ENCODE assay signal across 3 cellular contexts in the genomic region with DNA sequence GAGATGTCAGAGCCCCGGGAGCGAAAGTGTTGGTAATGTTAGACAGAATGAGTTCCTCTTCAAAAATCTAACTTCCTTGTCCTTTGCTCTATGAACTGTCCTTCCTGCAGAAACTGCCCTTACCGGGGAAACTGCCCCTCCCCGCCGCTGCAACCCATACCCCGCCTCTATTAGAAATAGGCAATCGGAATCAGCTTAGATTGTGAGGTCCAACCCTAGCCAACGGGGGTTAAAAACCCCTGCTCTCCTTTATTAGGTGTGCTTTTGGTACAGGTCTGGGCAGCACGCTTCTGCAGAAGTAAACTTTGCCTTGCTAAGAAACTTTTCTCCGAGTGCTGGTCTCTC.
A peak's percentile ranks its signal among the peaks of the same experiment; 100 is the strongest.
TF ChIP-seq lines count a peak whose summit lies in the region.

No MANE protein-coding gene starts in this region.

TF ChIP-seq in A549, 52 proteins besides CTCF, POLR2A, EP300 and RAD21:
- TF ChIP-seq CHD2 (IDR thresholded peaks at IDR 0.05; ENCODE audit: low read length, partially characterized antibody) (no peak), GATA3 (IDR thresholded peaks at IDR 0.05; ENCODE audit: borderline replicate concordance) (0 out of 2 replicates have a peak, but pooled peaks have one; percentile 6)

TF ChIP-seq in K562, 482 proteins besides CTCF, POLR2A, EP300 and RAD21:
- TF ChIP-seq ZNF282 (CRISPR knock-in tag; IDR thresholded peaks at IDR 0.05) = no peak
- TF ChIP-seq SUPT5H (IDR thresholded peaks at IDR 0.05) = no peak; the same call in 1 of the 2 replicates
- no peak for TF ChIP-seq SRSF9 (IDR thresholded peaks at IDR 0.05; ENCODE audit: borderline replicate concordance, low read depth, low read length)
- TF ChIP-seq ARID1B (IDR thresholded peaks at IDR 0.05) = no peak
- TF ChIP-seq, protein P1, sequence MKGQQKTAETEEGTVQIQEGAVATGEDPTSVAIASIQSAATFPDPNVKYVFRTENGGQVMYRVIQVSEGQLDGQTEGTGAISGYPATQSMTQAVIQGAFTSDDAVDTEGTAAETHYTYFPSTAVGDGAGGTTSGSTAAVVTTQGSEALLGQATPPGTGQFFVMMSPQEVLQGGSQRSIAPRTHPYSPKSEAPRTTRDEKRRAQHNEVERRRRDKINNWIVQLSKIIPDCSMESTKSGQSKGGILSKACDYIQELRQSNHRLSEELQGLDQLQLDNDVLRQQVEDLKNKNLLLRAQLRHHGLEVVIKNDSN (CRISPR knock-in tag; IDR thresholded peaks at IDR 0.05) = no peak
- TF ChIP-seq GTF2E2 (tag; IDR thresholded peaks at IDR 0.05) = 0 out of 2 replicates have a peak, but pooled peaks have one; percentile 23
- TF ChIP-seq ZNF561 (CRISPR knock-in tag; conservative IDR thresholded peaks at IDR 0.05) = 0 out of 2 replicates have a peak, but pooled peaks have one; percentile 30
- TF ChIP-seq GATAD2A (IDR thresholded peaks at IDR 0.05) = no peak
- TF ChIP-seq ZFX (CRISPR knock-in tag; IDR thresholded peaks at IDR 0.05) = peak; percentile 25; the same call in 1 of the 2 replicates
- 0 out of 2 replicates have a peak, but pooled peaks have one; percentile 4 for TF ChIP-seq CBX1 (IDR thresholded peaks at IDR 0.05; ENCODE audit: low read depth)
- no peak for TF ChIP-seq TRIM28 (IDR thresholded peaks at IDR 0.05)
- TF ChIP-seq CLOCK (CRISPR knock-in tag; IDR thresholded peaks at IDR 0.05; ENCODE audit: borderline replicate concordance) = no peak

TF ChIP-seq in neural cell, 6 proteins besides CTCF, POLR2A, EP300 and RAD21:
- TF ChIP-seq MXI1 (conservative IDR thresholded peaks at IDR 0.05; ENCODE audit: poor library complexity, severe bottlenecking) (no peak), TAF1 (IDR thresholded peaks at IDR 0.05; ENCODE audit: low read depth) (no peak), POLR2AphosphoS5 (IDR thresholded peaks at IDR 0.05) (no peak), SMC3 (conservative IDR thresholded peaks at IDR 0.05; ENCODE audit: poor library complexity) (no peak), EZH2 (IDR thresholded peaks at IDR 0.05; ENCODE audit: borderline replicate concordance, insufficient read depth, low read length, poor library complexity, severe bottlenecking) (no peak)
- TF ChIP-seq, protein P2, sequence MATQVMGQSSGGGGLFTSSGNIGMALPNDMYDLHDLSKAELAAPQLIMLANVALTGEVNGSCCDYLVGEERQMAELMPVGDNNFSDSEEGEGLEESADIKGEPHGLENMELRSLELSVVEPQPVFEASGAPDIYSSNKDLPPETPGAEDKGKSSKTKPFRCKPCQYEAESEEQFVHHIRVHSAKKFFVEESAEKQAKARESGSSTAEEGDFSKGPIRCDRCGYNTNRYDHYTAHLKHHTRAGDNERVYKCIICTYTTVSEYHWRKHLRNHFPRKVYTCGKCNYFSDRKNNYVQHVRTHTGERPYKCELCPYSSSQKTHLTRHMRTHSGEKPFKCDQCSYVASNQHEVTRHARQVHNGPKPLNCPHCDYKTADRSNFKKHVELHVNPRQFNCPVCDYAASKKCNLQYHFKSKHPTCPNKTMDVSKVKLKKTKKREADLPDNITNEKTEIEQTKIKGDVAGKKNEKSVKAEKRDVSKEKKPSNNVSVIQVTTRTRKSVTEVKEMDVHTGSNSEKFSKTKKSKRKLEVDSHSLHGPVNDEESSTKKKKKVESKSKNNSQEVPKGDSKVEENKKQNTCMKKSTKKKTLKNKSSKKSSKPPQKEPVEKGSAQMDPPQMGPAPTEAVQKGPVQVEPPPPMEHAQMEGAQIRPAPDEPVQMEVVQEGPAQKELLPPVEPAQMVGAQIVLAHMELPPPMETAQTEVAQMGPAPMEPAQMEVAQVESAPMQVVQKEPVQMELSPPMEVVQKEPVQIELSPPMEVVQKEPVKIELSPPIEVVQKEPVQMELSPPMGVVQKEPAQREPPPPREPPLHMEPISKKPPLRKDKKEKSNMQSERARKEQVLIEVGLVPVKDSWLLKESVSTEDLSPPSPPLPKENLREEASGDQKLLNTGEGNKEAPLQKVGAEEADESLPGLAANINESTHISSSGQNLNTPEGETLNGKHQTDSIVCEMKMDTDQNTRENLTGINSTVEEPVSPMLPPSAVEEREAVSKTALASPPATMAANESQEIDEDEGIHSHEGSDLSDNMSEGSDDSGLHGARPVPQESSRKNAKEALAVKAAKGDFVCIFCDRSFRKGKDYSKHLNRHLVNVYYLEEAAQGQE (IDR thresholded peaks at IDR 0.05; ENCODE audit: borderline replicate concordance) = no peak
TF ChIP-seq in neural cell: peak in this region for 0.
